Comparison of ENCODE assay signal across 8 cellular contexts in the genomic region with DNA sequence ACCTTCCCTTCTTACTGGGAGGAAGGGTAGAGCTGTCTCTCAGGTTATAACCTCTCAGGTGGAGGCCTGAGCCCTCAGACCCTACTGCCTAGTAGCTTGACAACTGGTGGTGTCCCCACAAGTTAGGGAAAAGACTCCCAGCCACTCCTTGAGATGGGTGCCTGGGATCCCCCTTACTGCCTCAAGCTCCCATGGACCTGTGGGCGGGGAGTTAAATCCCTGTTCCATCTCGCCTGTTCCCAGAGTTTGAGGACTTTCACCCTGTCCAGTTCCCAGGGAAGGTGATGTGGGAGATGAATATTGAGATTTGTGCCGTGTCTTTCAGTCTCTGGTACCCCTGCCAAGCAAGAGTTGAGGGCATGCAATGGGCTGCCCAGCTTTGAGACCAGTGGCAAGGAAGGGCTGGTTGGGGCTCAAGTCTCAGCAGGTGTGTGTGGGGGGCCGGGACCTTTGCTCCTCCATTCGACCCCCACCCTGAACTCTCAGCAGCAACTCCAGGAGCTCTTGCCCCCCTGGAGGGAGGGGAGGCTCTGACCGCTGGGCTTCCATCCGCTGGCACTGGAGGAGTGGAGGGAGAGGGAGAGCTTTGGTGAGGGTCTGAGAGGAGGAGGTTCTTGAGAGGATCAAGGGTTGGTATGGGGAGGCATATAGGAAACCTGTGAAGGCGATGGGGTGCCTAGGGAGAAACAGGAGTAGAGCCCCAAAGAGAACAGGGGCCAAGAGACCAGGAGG. TPM values are rescaled to one million over a fixed set of nuclear protein-coding genes. Genes with fewer than 3 reads are reported as not detected.
DNase-seq lines count a peak whose midpoint lies in the region; ATAC-seq and TF ChIP-seq lines count a peak whose summit lies in the region.

No MANE protein-coding gene starts in this region.

- H3K36me3 Mint-ChIP-seq in activated CD8-positive, alpha-beta T cell treated with anti-CD3 and anti-CD28 coated beads, Interleukin-2, amount 10 ng/mL, durations not matched to agents 7 days and 5 days (ENCODE audit: low read depth), result peaks cover 56% of the 10 kb centered on the region
- H3K36me3 Mint-ChIP-seq in stimulated activated effector memory CD8-positive, alpha-beta T cell treated with anti-CD3 and anti-CD28 coated beads, Interleukin-12 subunit alpha, Interleukin-12 subunit beta, amount 100 ng/mL, for 72 hours, result peaks cover 70% of the 10 kb centered on the region

- no peak for ATAC-seq in HCT116
- ATAC-seq in activated CD8-positive, alpha-beta T cell treated with anti-CD3 and anti-CD28 coated beads, Interleukin-2, amount 10 ng/mL, durations not matched to agents 7 days and 5 days, result no peak
- ATAC-seq in stimulated activated effector memory CD8-positive, alpha-beta T cell treated with anti-CD3 and anti-CD28 coated beads, Interleukin-12 subunit alpha, Interleukin-12 subunit beta, amount 100 ng/mL, for 72 hours, result no peak
- ATAC-seq in GM21360 (IDR thresholded peaks at IDR 0.05; ENCODE audit: unreplicated experiment), result no peak
- no peak for ATAC-seq in HG03432 (IDR thresholded peaks at IDR 0.05; ENCODE audit: unreplicated experiment)

- intact Hi-C loops in HCT116 (cut with micrococcal nuclease), result no loop called here

- peak overlapping the region; percentile 80 to 84 for H3K4me3 ChIP-seq in HCT116 (replicated peaks in 1 of 2; ENCODE audit: low read depth in 1 of 2, low read length in 2 of 2)
- peak overlapping the region; percentile 15; the same call in 1 of the 2 replicates for H3K4me3 ChIP-seq in iPS-18c (ENCODE audit: insufficient read depth, low read depth, low read length)

- H3K27me3 Mint-ChIP-seq in activated CD8-positive, alpha-beta T cell treated with anti-CD3 and anti-CD28 coated beads, Interleukin-2, amount 10 ng/mL, durations not matched to agents 7 days and 5 days (ENCODE audit: low read depth), result no peaks in the 10 kb centered on the region

- peaks cover 56% of the 10 kb centered on the region for H3K4me1 Mint-ChIP-seq in activated CD8-positive, alpha-beta T cell treated with anti-CD3 and anti-CD28 coated beads, Interleukin-2, amount 10 ng/mL, durations not matched to agents 7 days and 5 days (ENCODE audit: low read depth)
- peaks cover 83% of the 10 kb centered on the region for H3K4me1 Mint-ChIP-seq in stimulated activated effector memory CD8-positive, alpha-beta T cell treated with anti-CD3 and anti-CD28 coated beads, Interleukin-12 subunit alpha, Interleukin-12 subunit beta, amount 100 ng/mL, for 72 hours

- CTCF ChIA-PET in HCT116 (lab: Charles Lee), result interaction anchor here (1.3 to 1.5 kb wide), 2 partner anchors 14 to 72 kb away, joined by 4 to 10 read pairs; no protein-coding TSS in a partner anchor
- CTCF ChIA-PET in activated CD8-positive, alpha-beta T cell treated with anti-CD3 and anti-CD28 coated beads, Interleukin-2, amount 10 ng/mL, durations not matched to agents 7 days and 5 days (lab: Charles Lee), result interaction anchor here (1.2 to 2.5 kb wide), 3 partner anchors 9 to 72 kb away, joined by 3 to 8 read pairs (median 3); no protein-coding TSS in a partner anchor

- peaks cover 22 to 59% of the 10 kb centered on the region in 2 experiments for H3K4me1 ChIP-seq in HCT116 (ENCODE audit: control insufficient read depth in 1 of 2, insufficient read depth in 2 of 2, low read length in 2 of 2)

- TF ChIP-seq POLR2A in HCT116 (IDR thresholded peaks at IDR 0.05; ENCODE audit: borderline replicate concordance, extremely low read depth, insufficient read depth, insufficient read length), result no peak

- H3K36me3 ChIP-seq in HCT116 (ENCODE audit: control insufficient read depth in 1 of 2, insufficient read depth in 2 of 2, low read length in 2 of 2), result peaks cover 0 to 3% of the 10 kb centered on the region in 2 experiments; a peak in 2 of 4 replicates

- H3K27ac Mint-ChIP-seq in activated CD8-positive, alpha-beta T cell treated with anti-CD3 and anti-CD28 coated beads, Interleukin-2, amount 10 ng/mL, durations not matched to agents 7 days and 5 days, result peak overlapping the region; percentile 97
- H3K27ac Mint-ChIP-seq in stimulated activated effector memory CD8-positive, alpha-beta T cell treated with anti-CD3 and anti-CD28 coated beads, Interleukin-12 subunit alpha, Interleukin-12 subunit beta, amount 100 ng/mL, for 72 hours, result peak overlapping the region; percentile 99

- no peak overlapping the region for H3K9ac ChIP-seq in HCT116 (ENCODE audit: low read length)

- no peaks in the 10 kb centered on the region for H3K9me2 ChIP-seq in HCT116 (ENCODE audit: insufficient read depth)

- no peak overlapping the region for H2AFZ ChIP-seq in HCT116 (ENCODE audit: low read depth, low read length, poor library complexity, severe bottlenecking)

- BruUV-seq in HCT116 (replicated peaks; lab: Mats Ljungman, UMichigan), result no TSS peak

- DNase-seq in HCT116 (ENCODE audit: low read depth, low spot score), result no peak
- no peak for DNase-seq in activated CD8-positive, alpha-beta T cell treated with anti-CD3 and anti-CD28 coated beads, Interleukin-2, amount 10 ng/mL, durations not matched to agents 7 days and 5 days
- DNase-seq in stimulated activated effector memory CD8-positive, alpha-beta T cell treated with anti-CD3 and anti-CD28 coated beads, Interleukin-12 subunit alpha, Interleukin-12 subunit beta, amount 100 ng/mL, for 72 hours (ENCODE audit: low spot score in 2 of 2), result no peak
- DNase-seq in foreskin melanocyte, result no peak
- no peak for DNase-seq in NCI-H2171 (lab: John Stamatoyannopoulos, UW)

- TF ChIP-seq RAD21 in HCT116 (IDR thresholded peaks at IDR 0.05; ENCODE audit: low read depth), result no peak

- peaks cover 13% of the 10 kb centered on the region for H3K79me2 ChIP-seq in HCT116 (ENCODE audit: insufficient read depth, low read length)

- H3K27me3 ChIP-seq in HCT116 (ENCODE audit: insufficient read depth, low read length), result no peaks in the 10 kb centered on the region

- H3K4me2 ChIP-seq in HCT116 (ENCODE audit: low read length), result peak overlapping the region; percentile 81

- no peaks in the 10 kb centered on the region for H3K9me3 Mint-ChIP-seq in activated CD8-positive, alpha-beta T cell treated with anti-CD3 and anti-CD28 coated beads, Interleukin-2, amount 10 ng/mL, durations not matched to agents 7 days and 5 days (ENCODE audit: insufficient read depth)
- H3K9me3 Mint-ChIP-seq in stimulated activated effector memory CD8-positive, alpha-beta T cell treated with anti-CD3 and anti-CD28 coated beads, Interleukin-12 subunit alpha, Interleukin-12 subunit beta, amount 100 ng/mL, for 72 hours, result no peaks in the 10 kb centered on the region

- TF ChIP-seq CTCF in HCT116 (IDR thresholded peaks at IDR 0.05 in 2 of 3, conservative IDR thresholded peaks at IDR 0.05 in 1 of 3; ENCODE audit: borderline replicate concordance in 1 of 3, insufficient read depth in 1 of 3, low read depth in 2 of 3, low read length in 2 of 3), result no peak

- H3K9me3 ChIP-seq in HCT116 (ENCODE audit: control insufficient read depth in 1 of 2, insufficient read depth in 1 of 2, low read depth in 1 of 2, low read length in 2 of 2) (no peaks in the 10 kb centered on the region), iPS-18c (ENCODE audit: control insufficient read depth, insufficient read depth, low read length) (no peaks in the 10 kb centered on the region)

- RAD21 ChIA-PET in HCT116 (lab: Charles Lee; ENCODE audit: low non-redundant PET in 1 of 2, low total read pairs in 2 of 2, uncharacterized antibody in 2 of 2, unreplicated experiment in 2 of 2), result no interaction called here

- H3K27ac ChIP-seq in HCT116 (ENCODE audit: low read depth, low read length), result peak overlapping the region; percentile 81; the same call in 1 of the 2 replicates

- POLR2A ChIA-PET in HCT116 (lab: Charles Lee), result interaction anchor here (0.9 to 1.7 kb wide), 3 partner anchors 9 to 64 kb away, joined by 3 to 4 read pairs (median 4); partner anchors contain the start of gene ATF6B
- POLR2A ChIA-PET in activated CD8-positive, alpha-beta T cell treated with anti-CD3 and anti-CD28 coated beads, Interleukin-2, amount 10 ng/mL, durations not matched to agents 7 days and 5 days (lab: Charles Lee), result interaction anchor here (1.0 to 6.5 kb wide), 9 partner anchors 8 to 780 kb away, joined by 3 to 45 read pairs (median 6); partner anchors contain the start of genes AGPAT1, ATF6B, DXO and FKBPL

- H3K4me3 Mint-ChIP-seq in activated CD8-positive, alpha-beta T cell treated with anti-CD3 and anti-CD28 coated beads, Interleukin-2, amount 10 ng/mL, durations not matched to agents 7 days and 5 days, result peak overlapping the region; percentile 99
- peak overlapping the region; percentile 99 for H3K4me3 Mint-ChIP-seq in stimulated activated effector memory CD8-positive, alpha-beta T cell treated with anti-CD3 and anti-CD28 coated beads, Interleukin-12 subunit alpha, Interleukin-12 subunit beta, amount 100 ng/mL, for 72 hours

- H4K20me1 ChIP-seq in HCT116 (ENCODE audit: insufficient read depth), result no peaks in the 10 kb centered on the region

TF ChIP-seq in HCT116, 20 proteins besides CTCF, POLR2A, EP300 and RAD21 (continues in another document):
- TF ChIP-seq FOSL1 (IDR thresholded peaks at IDR 0.05; ENCODE audit: low read depth) (no peak), POLR2AphosphoS5 (IDR thresholded peaks at IDR 0.05; ENCODE audit: low read depth, low read length) (no peak), CBX3 (IDR thresholded peaks at IDR 0.05; ENCODE audit: low read depth) (no peak), JUND (IDR thresholded peaks at IDR 0.05) (no peak)
- TF ChIP-seq, protein P1, sequence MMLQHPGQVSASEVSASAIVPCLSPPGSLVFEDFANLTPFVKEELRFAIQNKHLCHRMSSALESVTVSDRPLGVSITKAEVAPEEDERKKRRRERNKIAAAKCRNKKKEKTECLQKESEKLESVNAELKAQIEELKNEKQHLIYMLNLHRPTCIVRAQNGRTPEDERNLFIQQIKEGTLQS (IDR thresholded peaks at IDR 0.05), result no peak

RNA-seq across cellular contexts. Expression of gene PBX2, which starts 1.1 kb away (rescaled TPM):
- total RNA-seq in HCT116 (2021; ENCODE audit: unreplicated experiment), result 79.0 TPM
- 64.4 and 66.7 TPM in 2 replicates for polyA plus RNA-seq in HCT116 (2012)
- 10 to 100 TPM; 60.5 to 68.5 TPM for total RNA-seq in activated CD8-positive, alpha-beta T cell treated with anti-CD3 and anti-CD28 coated beads, Interleukin-2, amount 10 ng/mL, durations not matched to agents 7 days and 5 days

RNA-seq across cellular contexts. Expression of gene GPSM3, which starts 1.3 kb away (rescaled TPM):
- total RNA-seq in HCT116 (2021; ENCODE audit: unreplicated experiment), result 1.2 TPM
- polyA plus RNA-seq in HCT116 (2012), result 1.8 and 2.2 TPM in 2 replicates
- total RNA-seq in activated CD8-positive, alpha-beta T cell treated with anti-CD3 and anti-CD28 coated beads, Interleukin-2, amount 10 ng/mL, durations not matched to agents 7 days and 5 days, result 100 to 1,000 TPM; 216 to 223 TPM

RNA-seq across cellular contexts. Expression of gene AGER, which starts 7.1 kb away (rescaled TPM):
- 22.6 TPM for total RNA-seq in HCT116 (2021; ENCODE audit: unreplicated experiment)
- 9.5 and 10.3 TPM in 2 replicates for polyA plus RNA-seq in HCT116 (2012)
- total RNA-seq in activated CD8-positive, alpha-beta T cell treated with anti-CD3 and anti-CD28 coated beads, Interleukin-2, amount 10 ng/mL, durations not matched to agents 7 days and 5 days, result 10 to 100 TPM; 27.8 to 29.9 TPM

RNA-seq across cellular contexts. Expression of gene RNF5, which starts 12.9 kb away (rescaled TPM):
- 45.9 TPM for total RNA-seq in HCT116 (2021; ENCODE audit: unreplicated experiment)
- 76.9 and 86.5 TPM in 2 replicates for polyA plus RNA-seq in HCT116 (2012)
- 10 to 100 TPM; 40.4 to 43.3 TPM for total RNA-seq in activated CD8-positive, alpha-beta T cell treated with anti-CD3 and anti-CD28 coated beads, Interleukin-2, amount 10 ng/mL, durations not matched to agents 7 days and 5 days

RNA-seq across cellular contexts. Expression of gene AGPAT1, which starts 15.2 kb away (rescaled TPM):
- 55.6 TPM for total RNA-seq in HCT116 (2021; ENCODE audit: unreplicated experiment)
- 60.3 and 68.4 TPM in 2 replicates for polyA plus RNA-seq in HCT116 (2012)
- 10 to 100 TPM; 40.4 to 46.6 TPM for total RNA-seq in activated CD8-positive, alpha-beta T cell treated with anti-CD3 and anti-CD28 coated beads, Interleukin-2, amount 10 ng/mL, durations not matched to agents 7 days and 5 days

Comparison
In these comparisons a context has a peak if more than half of its experiments do, and no peak if none do; other contexts are left out.
1. RNA of gene GPSM3, which starts 1.3 kb away (total RNA-seq): 216 to 223 TPM in activated CD8-positive, alpha-beta T cell treated with anti-CD3 and anti-CD28 coated beads, Interleukin-2, amount 10 ng/mL, durations not matched to agents 7 days and 5 days; 1.2 TPM in HCT116 (single experiment); every median in the first group is over 100 times any median in the second.